In genomic region chr12:19969476-19969875, GRCh38 we compare ENCODE assay signal across 27 cellular contexts.
DNase-seq lines count a peak whose midpoint lies in the region; ATAC-seq and TF ChIP-seq lines count a peak whose summit lies in the region.
"Had no signal": no experiment of that assay in that cellular context is flagged by ENCODE, and none has a peak within 500 bp of the region (broad histone marks: within the 10 kb centered on the region; RNA-seq: fewer than 3 reads in every experiment).

No MANE protein-coding gene starts in this region.

- no peak overlapping the region for H2BK5ac ChIP-seq in neuronal stem cell (ENCODE audit: low read length)

- H4K20me1 ChIP-seq in SK-N-SH (ENCODE audit: insufficient read depth) (no peaks in the 10 kb centered on the region), hepatocyte (ENCODE audit: insufficient read depth, poor library complexity, severe bottlenecking) (no peaks in the 10 kb centered on the region)

- WGBS in SK-N-SH (ENCODE audit: low lambda C conversion rate), result 74% methylated on average over 3 of the region's 3 CpGs
- 60% methylated on average over 3 of the region's 3 CpGs for WGBS in hepatocyte (ENCODE audit: low lambda C conversion rate, missing lambda C conversion rate)
- WGBS in neuronal stem cell (ENCODE audit: extremely low coverage in 2 of 2, insufficient read length in 2 of 2, insufficient replicate concordance in 1 of 2), 2 donors, result no CpG with 5 or more reads among the region's 3 CpGs

- TF ChIP-seq EP300 in SK-N-SH (IDR thresholded peaks at IDR 0.05; ENCODE audit: borderline replicate concordance in 1 of 2, low read depth in 1 of 2, low read length in 1 of 2), result no peak

- H3K27me3 ChIP-seq in SK-N-SH (ENCODE audit: insufficient read depth), result no peaks in the 10 kb centered on the region
- no peaks in the 10 kb centered on the region for H3K27me3 ChIP-seq in hepatocyte
- H3K27me3 ChIP-seq in neuronal stem cell (ENCODE audit: control insufficient read depth in 3 of 3, insufficient read depth in 3 of 3, low read depth in 1 of 3, low read length in 3 of 3), result no peaks in the 10 kb centered on the region
- H3K27me3 ChIP-seq in colonic mucosa, result no peaks in the 10 kb centered on the region
- H3K27me3 ChIP-seq: neutrophil, sigmoid colon had no signal

- peaks cover 25 to 40% of the 10 kb centered on the region in 2 experiments; a peak in 3 of 4 replicates for H3K4me1 ChIP-seq in SK-N-SH (ENCODE audit: control insufficient read depth in 1 of 2, insufficient read depth in 2 of 2, low read depth in 1 of 2, low read length in 1 of 2)
- H3K4me1 ChIP-seq in hepatocyte (ENCODE audit: insufficient read depth), result peaks cover 32% of the 10 kb centered on the region
- H3K4me1 ChIP-seq in neuronal stem cell (ENCODE audit: control insufficient read depth in 2 of 2, insufficient read depth in 1 of 2, low read depth in 1 of 2, low read length in 2 of 2), result peaks cover 7 to 44% of the 10 kb centered on the region in 2 donors
- H3K4me1 ChIP-seq in colonic mucosa, result no peaks in the 10 kb centered on the region
- H3K4me1 ChIP-seq: psoas muscle had no signal

- H2AFZ ChIP-seq in SK-N-SH (ENCODE audit: low read depth) (no peak overlapping the region), hepatocyte (no peak overlapping the region), neuronal stem cell (ENCODE audit: low read length) (peak overlapping the region; percentile 54)

- H2BK15ac ChIP-seq in neuronal stem cell (ENCODE audit: low read length), result no peak overlapping the region

- TF ChIP-seq RAD21 in SK-N-SH (IDR thresholded peaks at IDR 0.05; ENCODE audit: low read length), result no peak

- no peak overlapping the region for H3K18ac ChIP-seq in neuronal stem cell (ENCODE audit: low read length)

- CTCF ChIA-PET in SK-N-SH (lab: Yijun Ruan, JAX), result interaction anchor here (0.6 to 1.0 kb wide), 2 partner anchors 12 to 18 kb away, joined by 4 read pairs; no protein-coding TSS in a partner anchor

- H3K9me2 ChIP-seq in SK-N-SH, result no peaks in the 10 kb centered on the region
- H3K9me2 ChIP-seq in hepatocyte (replicated peaks; ENCODE audit: insufficient read depth), result no peaks in the 10 kb centered on the region

- H3K79me2 ChIP-seq in SK-N-SH (ENCODE audit: insufficient read depth) (no peaks in the 10 kb centered on the region), hepatocyte (no peaks in the 10 kb centered on the region)

- H3K23ac ChIP-seq in neuronal stem cell (ENCODE audit: low read depth, low read length, poor library complexity), result no peak overlapping the region

- H2AK5ac ChIP-seq in neuronal stem cell (ENCODE audit: low read depth, low read length), result no peak overlapping the region

- H3K36me3 ChIP-seq in SK-N-SH (replicated peaks in 1 of 2; ENCODE audit: control insufficient read depth in 1 of 2, insufficient read depth in 2 of 2, low read length in 1 of 2) (no peaks in the 10 kb centered on the region), hepatocyte (replicated peaks; ENCODE audit: insufficient read depth, low read depth) (no peaks in the 10 kb centered on the region), neuronal stem cell (replicated peaks in 1 of 2; ENCODE audit: control insufficient read depth in 2 of 2, insufficient read depth in 2 of 2, low read length in 2 of 2) (no peaks in the 10 kb centered on the region), colonic mucosa (no peaks in the 10 kb centered on the region)
- H3K36me3 ChIP-seq: neutrophil, sigmoid colon had no signal

- no peak for ATAC-seq in SK-N-SH treated with all-trans-retinoic acid at 6 μM for 48 hours
- ATAC-seq: activated CD8-positive, alpha-beta memory T cell treated with anti-CD3 and anti-CD28 coated beads, Interleukin-2, amount 10 ng/mL, durations not matched to agents 7 days and 5 days; psoas muscle; stimulated activated memory B cell treated with anti-CD40 and anti-IgM and Interleukin-4, amounts not matched to agents 10 μg/mL and 1 μg/mL and 100 μg/mL, for 72 hours; T-helper 17 cell had no signal

- H3K4me3 ChIP-seq in SK-N-SH (ENCODE audit: low read depth in 2 of 2, low read length in 1 of 2) (no peak overlapping the region), hepatocyte (no peak overlapping the region), neuronal stem cell (ENCODE audit: low read length in 2 of 2) (no peak overlapping the region), colonic mucosa (no peak overlapping the region)
- H3K4me3 ChIP-seq: psoas muscle, sigmoid colon had no signal

- no peak overlapping the region for H2BK120ac ChIP-seq in neuronal stem cell (ENCODE audit: low read depth, low read length)

- intact Hi-C loops in colonic mucosa (cut with DNase I), result no loop called here

- no peak overlapping the region for H4K8ac ChIP-seq in neuronal stem cell (ENCODE audit: low read depth, low read length)

- POLR2A ChIA-PET in SK-N-SH (lab: Yijun Ruan, JAX), result interaction anchor here (1.4 kb wide), 1 partner anchor 24 kb away, joined by 3 read pairs; no protein-coding TSS in a partner anchor

- TF ChIP-seq CTCF in SK-N-SH (IDR thresholded peaks at IDR 0.05), result no peak
- TF ChIP-seq CTCF in hepatocyte (IDR thresholded peaks at IDR 0.05; ENCODE audit: poor library complexity), result no peak
- no peak for TF ChIP-seq CTCF in colonic mucosa (IDR thresholded peaks at IDR 0.05)

- no peak overlapping the region for H2BK12ac ChIP-seq in neuronal stem cell (ENCODE audit: low read length)

- no peak overlapping the region for H4K91ac ChIP-seq in neuronal stem cell (ENCODE audit: low read depth, low read length, poor library complexity)

- DNase-seq in SK-N-SH, result no peak
- DNase-seq in hepatocyte (ENCODE audit: low spot score), result no peak
- no peak for DNase-seq in neuronal stem cell (ENCODE audit: low spot score)
- no peak for DNase-seq in CD1c-positive myeloid dendritic cell (ENCODE audit: extremely low spot score)
- DNase-seq in stimulated activated CD4-positive, alpha-beta T cell treated with anti-CD3 and anti-CD28 coated beads, Interleukin-1b, Interleukin-23, amount 100 ng/mL, for 48 hours, result no peak
- DNase-seq in AG08396 (ENCODE audit: low spot score), result no peak
- DNase-seq in colonic mucosa, result no peak
- DNase-seq: activated CD4-positive, CD25-positive, alpha-beta regulatory T cell; activated CD8-positive, alpha-beta memory T cell treated with anti-CD3 and anti-CD28 coated beads, Interleukin-2, amount 10 ng/mL, durations not matched to agents 7 days and 5 days; activated T-cell treated with anti-CD3 and anti-CD28 coated beads, Interleukin-2, amount 50 U/mL, for 48 hours; CD4-positive, alpha-beta memory T cell; dermis blood vessel endothelial cell; KG1; NCI-H1092 treated with DMSO at 0.1 percent for 48 hours; NCI-H187 treated with DMSO at 0.1 percent for 48 hours; NCI-H2171 treated with DMSO at 0.1 percent for 48 hours; NCI-H526; NK-92 treated with Interleukin-12 subunit alpha and Interleukin-12 subunit beta, amount 100 ng/mL, for 24 hours; psoas muscle; sigmoid colon; stimulated activated CD4-positive, alpha-beta T cell treated with anti-CD3 and anti-CD28 coated beads, Interleukin-15, amount 100 ng/mL, for 24 hours; T-helper 17 cell had no signal

- no peak overlapping the region for H3K4ac ChIP-seq in neuronal stem cell (ENCODE audit: low read length)

- no peak overlapping the region for H3K14ac ChIP-seq in neuronal stem cell (ENCODE audit: low read length)

- peaks cover 37% of the 10 kb centered on the region for H3F3A ChIP-seq in SK-N-SH (replicated peaks; ENCODE audit: insufficient read depth)

- no peak overlapping the region; the same call in 1 of the 2 replicates for H3K9ac ChIP-seq in SK-N-SH
- H3K9ac ChIP-seq in neuronal stem cell (ENCODE audit: low read depth, low read length, poor library complexity), result no peak overlapping the region
- H3K9ac ChIP-seq in colonic mucosa (ENCODE audit: low read depth in 2 of 2, low read length in 2 of 2), result no peak overlapping the region

- H3K27ac ChIP-seq in SK-N-SH (ENCODE audit: low read depth in 2 of 2, low read length in 1 of 2) (peak overlapping the region; percentile 83 to 93), hepatocyte (peak overlapping the region; percentile 89), neuronal stem cell (replicated peaks; ENCODE audit: low read length) (no peak overlapping the region), colonic mucosa (no peak overlapping the region)
- H3K27ac ChIP-seq: 22Rv1, HL-60, neutrophil, psoas muscle, sigmoid colon had no signal

- H3K4me2 ChIP-seq in SK-N-SH, result peak overlapping the region; percentile 58; the same call in 1 of the 2 replicates
- peak overlapping the region; percentile 42 for H3K4me2 ChIP-seq in hepatocyte
- no peak overlapping the region for H3K4me2 ChIP-seq in neuronal stem cell (ENCODE audit: insufficient read depth, low read length, poor library complexity, severe bottlenecking)

- no peaks in the 10 kb centered on the region for H3K79me1 ChIP-seq in neuronal stem cell (ENCODE audit: low read depth, low read length)

- H3K9me3 ChIP-seq in SK-N-SH, result no peaks in the 10 kb centered on the region
- no peaks in the 10 kb centered on the region for H3K9me3 ChIP-seq in hepatocyte (ENCODE audit: low read depth)
- no peaks in the 10 kb centered on the region for H3K9me3 ChIP-seq in neuronal stem cell (replicated peaks in 1 of 2; ENCODE audit: control insufficient read depth in 2 of 2, insufficient read depth in 1 of 2, low read depth in 1 of 2, low read length in 2 of 2)
- no peaks in the 10 kb centered on the region for H3K9me3 ChIP-seq in colonic mucosa
- H3K9me3 ChIP-seq: neutrophil, psoas muscle, sigmoid colon had no signal

TF ChIP-seq in SK-N-SH, 30 proteins besides CTCF, POLR2A, EP300 and RAD21 (continues in another document):
- TF ChIP-seq USF1 (IDR thresholded peaks at IDR 0.05; ENCODE audit: borderline replicate concordance, low read depth) (no peak), EZH2phosphoT487 (IDR thresholded peaks at IDR 0.05; ENCODE audit: borderline replicate concordance, low read depth) (no peak), POLR2AphosphoS5 (IDR thresholded peaks at IDR 0.05; ENCODE audit: low read depth, low read length) (no peak)

TF ChIP-seq in SK-N-SH treated with all-trans-retinoic acid at 6 μM for 48 hours, 23 proteins besides CTCF, POLR2A, EP300 and RAD21:
- no peak for TF ChIP-seq CSRNP3 (CRISPR knock-in tag; IDR thresholded peaks at IDR 0.05)

Comparison
In these comparisons a context has a peak if more than half of its experiments do, and no peak if none do; other contexts are left out.
1. H3K27ac ChIP-seq: peak in SK-N-SH (2 of 2) and hepatocyte (single experiment); none in neuronal stem cell (single experiment) and colonic mucosa (single experiment).